Comparison of ENCODE assay signal across 2 cellular contexts in genomic region chr17:77613627-77614026, GRCh38.
TF ChIP-seq lines count a peak whose summit lies in the region.

No MANE protein-coding gene starts in this region.

TF ChIP-seq in A549, 52 proteins besides CTCF, POLR2A, EP300 and RAD21 (continued from another document):
- TF ChIP-seq E2F6 (IDR thresholded peaks at IDR 0.05; ENCODE audit: borderline replicate concordance, low read depth), result no peak
- no peak for TF ChIP-seq CEBPB (IDR thresholded peaks at IDR 0.05)
- TF ChIP-seq HOXB13 (CRISPR knock-in tag; IDR thresholded peaks at IDR 0.05; ENCODE audit: low read depth), result no peak
- no peak for TF ChIP-seq CHD4 (IDR thresholded peaks at IDR 0.05; ENCODE audit: borderline replicate concordance)
- no peak for TF ChIP-seq HMGXB4 (CRISPR knock-in tag; IDR thresholded peaks at IDR 0.05; ENCODE audit: borderline replicate concordance)
- TF ChIP-seq EHMT2 (IDR thresholded peaks at IDR 0.05; ENCODE audit: low read depth), result no peak
- no peak for TF ChIP-seq SMC3 (IDR thresholded peaks at IDR 0.05)
- TF ChIP-seq RARB (CRISPR knock-in tag; IDR thresholded peaks at IDR 0.05), result no peak
- no peak for TF ChIP-seq HOXB5 (CRISPR knock-in tag; IDR thresholded peaks at IDR 0.05)
- TF ChIP-seq HES2 (IDR thresholded peaks at IDR 0.05), result no peak
- no peak for TF ChIP-seq MAFK (IDR thresholded peaks at IDR 0.05; ENCODE audit: partially characterized antibody)
- TF ChIP-seq TFCP2L1 (CRISPR knock-in tag; IDR thresholded peaks at IDR 0.05), result no peak
- TF ChIP-seq EHF (CRISPR knock-in tag; IDR thresholded peaks at IDR 0.05), result no peak
- TF ChIP-seq PHF8 (IDR thresholded peaks at IDR 0.05; ENCODE audit: borderline replicate concordance, low read depth), result no peak
- TF ChIP-seq NFE2L2 (conservative IDR thresholded peaks at IDR 0.05; ENCODE audit: low read length), result no peak
- TF ChIP-seq BCL3 (IDR thresholded peaks at IDR 0.05), result no peak

TF ChIP-seq in GM23338, 12 proteins besides CTCF, POLR2A, EP300 and RAD21 (continued from another document):
- TF ChIP-seq ZNF462 (CRISPR knock-in tag; IDR thresholded peaks at IDR 0.05) (no peak), CREB1 (CRISPR knock-in tag; IDR thresholded peaks at IDR 0.05; ENCODE audit: low read depth) (no peak), ZNF114 (CRISPR knock-in tag; IDR thresholded peaks at IDR 0.05) (no peak), POLR2AphosphoS5 (IDR thresholded peaks at IDR 0.05; ENCODE audit: low read depth) (no peak), JUNB (IDR thresholded peaks at IDR 0.05; ENCODE audit: unreplicated experiment) (no peak), STAT1 (IDR thresholded peaks at IDR 0.05; ENCODE audit: unreplicated experiment) (no peak), EZH2 (IDR thresholded peaks at IDR 0.05; ENCODE audit: low read depth, unreplicated experiment) (no peak)
